12 cellular contexts compared by ENCODE assay signal in the genomic region with DNA sequence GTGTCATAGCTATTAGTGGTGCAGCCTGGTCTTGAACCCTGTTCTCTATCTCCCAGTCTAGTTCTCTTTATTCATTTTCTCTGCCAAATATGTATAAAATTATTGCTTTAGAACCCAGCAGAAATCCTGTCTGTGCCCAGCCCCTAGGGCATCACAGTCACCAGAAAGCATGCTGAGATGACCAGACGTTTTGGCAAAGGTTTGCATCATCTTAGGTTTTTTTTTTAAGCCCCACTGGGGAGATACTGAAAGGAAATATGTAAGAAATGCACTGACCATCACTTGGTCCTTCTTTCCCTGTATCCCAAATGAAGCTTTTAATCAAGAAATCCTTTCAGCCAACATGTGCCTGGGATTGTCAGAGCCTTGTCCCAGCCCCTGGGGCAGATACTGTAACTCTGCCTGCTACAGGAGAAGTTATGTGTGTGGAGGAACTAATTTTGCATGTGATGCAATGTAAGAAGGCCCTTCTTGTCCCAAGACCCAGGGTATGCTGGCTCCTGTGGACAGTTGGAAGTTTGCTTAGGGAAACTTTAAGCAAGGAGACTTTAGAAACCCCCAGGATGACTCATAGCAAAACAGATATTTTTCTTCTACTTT.
DNase-seq lines count a peak whose midpoint lies in the region; ATAC-seq and TF ChIP-seq lines count a peak whose summit lies in the region.
"Had no signal": no experiment of that assay in that cellular context is flagged by ENCODE, and none has a peak within 500 bp of the region (broad histone marks: within the 10 kb centered on the region; RNA-seq: fewer than 3 reads in every experiment).

No MANE protein-coding gene starts in this region.

- H3K27ac Mint-ChIP-seq in GM23338 = peak overlapping the region; percentile 38; the same call in 1 of the 2 replicates
- H3K27ac Mint-ChIP-seq: activated CD4-positive, alpha-beta T cell treated with anti-CD3 and anti-CD28 coated beads, Interleukin-2, amount 10 ng/mL, durations not matched to agents 7 days and 5 days; activated naive CD8-positive, alpha-beta T cell treated with anti-CD3 and anti-CD28 coated beads, Interleukin-2, amount 10 ng/mL, durations not matched to agents 7 days and 5 days had no signal

- H3F3A ChIP-seq in GM23338 (replicated peaks; ENCODE audit: low read depth) = 0 out of 2 replicates have a peak, but pooled peaks cover 6% of the 10 kb centered on the region

- H3K36me3 ChIP-seq in GM23338 (ENCODE audit: insufficient read depth) = no peaks in the 10 kb centered on the region
- no peaks in the 10 kb centered on the region for H3K36me3 ChIP-seq in breast epithelium
- no peaks in the 10 kb centered on the region for H3K36me3 ChIP-seq in tibial artery

- H3K36me3 Mint-ChIP-seq in GM23338 (ENCODE audit: low read depth) = no peaks in the 10 kb centered on the region

- no peaks in the 10 kb centered on the region for H4K20me1 ChIP-seq in GM23338 (replicated peaks; ENCODE audit: insufficient read depth)

- H3K4me1 ChIP-seq in GM23338 (ENCODE audit: insufficient read depth) (peaks cover 51% of the 10 kb centered on the region), breast epithelium (peaks cover 26 to 34% of the 10 kb centered on the region in 2 donors), tibial artery (peaks cover 9 to 89% (median 62%) of the 10 kb centered on the region in 4 donors)

- ATAC-seq in GM23338 = no peak
- ATAC-seq in HG03378 (IDR thresholded peaks at IDR 0.05; ENCODE audit: unreplicated experiment) = no peak

- H3K9me3 Mint-ChIP-seq in GM23338 = no peaks in the 10 kb centered on the region
- H3K9me3 Mint-ChIP-seq: activated CD4-positive, alpha-beta T cell treated with anti-CD3 and anti-CD28 coated beads, Interleukin-2, amount 10 ng/mL, durations not matched to agents 7 days and 5 days; activated naive CD8-positive, alpha-beta T cell treated with anti-CD3 and anti-CD28 coated beads, Interleukin-2, amount 10 ng/mL, durations not matched to agents 7 days and 5 days had no signal

- H3K9me2 ChIP-seq in GM23338 (ENCODE audit: insufficient read depth) = 0 out of 2 replicates have a peak, but pooled peaks cover 3% of the 10 kb centered on the region

- H3K27ac ChIP-seq in GM23338 (ENCODE audit: low read depth) (no peak overlapping the region), breast epithelium (peak overlapping the region; percentile 85 to 91), layer of hippocampus (ENCODE audit: low read depth, low read length) (peak overlapping the region; percentile 97), tibial artery (peak overlapping the region; percentile 88)

- H3K79me2 ChIP-seq in GM23338 (replicated peaks; ENCODE audit: insufficient read depth) = no peaks in the 10 kb centered on the region

- no peak for TF ChIP-seq CTCF in GM23338 (conservative IDR thresholded peaks at IDR 0.05; ENCODE audit: low read depth in 2 of 2)
- TF ChIP-seq CTCF in breast epithelium (IDR thresholded peaks at IDR 0.05) = no peak
- no peak for TF ChIP-seq CTCF in tibial artery (IDR thresholded peaks at IDR 0.05)
- no peak for TF ChIP-seq CTCF in GM13977 (IDR thresholded peaks at IDR 0.05; ENCODE audit: extremely low read depth, insufficient read depth, missing control alignments)

- H3K27me3 ChIP-seq in GM23338 (ENCODE audit: insufficient read depth) = no peaks in the 10 kb centered on the region
- no peaks in the 10 kb centered on the region for H3K27me3 ChIP-seq in breast epithelium
- no peaks in the 10 kb centered on the region for H3K27me3 ChIP-seq in layer of hippocampus (ENCODE audit: control insufficient read depth, insufficient read depth, low read length)
- no peaks in the 10 kb centered on the region for H3K27me3 ChIP-seq in tibial artery

- intact Hi-C loops in breast epithelium (cut with DNase I; ENCODE audit: low total_unique reads) (no loop called here), tibial artery (cut with DNase I; ENCODE audit: low total_unique reads) (no loop called here)

- no peak overlapping the region for H3K4me2 ChIP-seq in GM23338

- peaks cover 15% of the 10 kb centered on the region for H3K27me3 Mint-ChIP-seq in GM23338 (ENCODE audit: insufficient read depth, low read depth, poor library complexity)

- H3K4me3 ChIP-seq in GM23338 (no peak overlapping the region), breast epithelium (no peak overlapping the region), tibial artery (peak overlapping the region in 1 of 2 donors; percentile 49)

- no peak for TF ChIP-seq POLR2A in breast epithelium (IDR thresholded peaks at IDR 0.05)

- no peak overlapping the region for H3K4me3 Mint-ChIP-seq in GM23338
- H3K4me3 Mint-ChIP-seq: activated CD4-positive, alpha-beta T cell treated with anti-CD3 and anti-CD28 coated beads, Interleukin-2, amount 10 ng/mL, durations not matched to agents 7 days and 5 days had no signal

- no peak overlapping the region for H2AFZ ChIP-seq in GM23338

- in situ Hi-C loops in GM13977 (cut with MboI; ENCODE audit: low pct_unique_long_range_greater_than_20kb, low sequenced_read_pairs, unreplicated experiment) = no loop called here

- H3K9me3 ChIP-seq in breast epithelium (no peaks in the 10 kb centered on the region), tibial artery (no peaks in the 10 kb centered on the region)

- H3K4me1 Mint-ChIP-seq in GM23338 = peaks cover 69% of the 10 kb centered on the region

- no peak for DNase-seq in GM23338 (ENCODE audit: low spot score)
- no peak for DNase-seq in breast epithelium (ENCODE audit: low spot score in 2 of 2)
- peak; percentile 67 to 74 for DNase-seq in tibial artery
- DNase-seq in GM13977 (ENCODE audit: low spot score) = no peak
- no peak for DNase-seq in DMS53 treated with DMSO at 0.1 percent for 48 hours (lab: John Stamatoyannopoulos, UW; ENCODE audit: unreplicated experiment)
- DNase-seq: activated CD4-positive, alpha-beta T cell treated with anti-CD3 and anti-CD28 coated beads, Interleukin-2, amount 10 ng/mL, durations not matched to agents 7 days and 5 days; activated naive CD8-positive, alpha-beta T cell treated with anti-CD3 and anti-CD28 coated beads, Interleukin-2, amount 10 ng/mL, durations not matched to agents 7 days and 5 days; DND-41; NCI-H187; SIG-M5 had no signal

TF ChIP-seq in GM23338, 12 proteins besides CTCF, POLR2A, EP300 and RAD21 (continues in another document):
- TF ChIP-seq NANOG (IDR thresholded peaks at IDR 0.05; ENCODE audit: borderline replicate concordance) = no peak
- TF ChIP-seq JUNB (IDR thresholded peaks at IDR 0.05; ENCODE audit: unreplicated experiment) = no peak
- no peak for TF ChIP-seq EZH2 (IDR thresholded peaks at IDR 0.05; ENCODE audit: low read depth, unreplicated experiment)
- TF ChIP-seq, protein P1, sequence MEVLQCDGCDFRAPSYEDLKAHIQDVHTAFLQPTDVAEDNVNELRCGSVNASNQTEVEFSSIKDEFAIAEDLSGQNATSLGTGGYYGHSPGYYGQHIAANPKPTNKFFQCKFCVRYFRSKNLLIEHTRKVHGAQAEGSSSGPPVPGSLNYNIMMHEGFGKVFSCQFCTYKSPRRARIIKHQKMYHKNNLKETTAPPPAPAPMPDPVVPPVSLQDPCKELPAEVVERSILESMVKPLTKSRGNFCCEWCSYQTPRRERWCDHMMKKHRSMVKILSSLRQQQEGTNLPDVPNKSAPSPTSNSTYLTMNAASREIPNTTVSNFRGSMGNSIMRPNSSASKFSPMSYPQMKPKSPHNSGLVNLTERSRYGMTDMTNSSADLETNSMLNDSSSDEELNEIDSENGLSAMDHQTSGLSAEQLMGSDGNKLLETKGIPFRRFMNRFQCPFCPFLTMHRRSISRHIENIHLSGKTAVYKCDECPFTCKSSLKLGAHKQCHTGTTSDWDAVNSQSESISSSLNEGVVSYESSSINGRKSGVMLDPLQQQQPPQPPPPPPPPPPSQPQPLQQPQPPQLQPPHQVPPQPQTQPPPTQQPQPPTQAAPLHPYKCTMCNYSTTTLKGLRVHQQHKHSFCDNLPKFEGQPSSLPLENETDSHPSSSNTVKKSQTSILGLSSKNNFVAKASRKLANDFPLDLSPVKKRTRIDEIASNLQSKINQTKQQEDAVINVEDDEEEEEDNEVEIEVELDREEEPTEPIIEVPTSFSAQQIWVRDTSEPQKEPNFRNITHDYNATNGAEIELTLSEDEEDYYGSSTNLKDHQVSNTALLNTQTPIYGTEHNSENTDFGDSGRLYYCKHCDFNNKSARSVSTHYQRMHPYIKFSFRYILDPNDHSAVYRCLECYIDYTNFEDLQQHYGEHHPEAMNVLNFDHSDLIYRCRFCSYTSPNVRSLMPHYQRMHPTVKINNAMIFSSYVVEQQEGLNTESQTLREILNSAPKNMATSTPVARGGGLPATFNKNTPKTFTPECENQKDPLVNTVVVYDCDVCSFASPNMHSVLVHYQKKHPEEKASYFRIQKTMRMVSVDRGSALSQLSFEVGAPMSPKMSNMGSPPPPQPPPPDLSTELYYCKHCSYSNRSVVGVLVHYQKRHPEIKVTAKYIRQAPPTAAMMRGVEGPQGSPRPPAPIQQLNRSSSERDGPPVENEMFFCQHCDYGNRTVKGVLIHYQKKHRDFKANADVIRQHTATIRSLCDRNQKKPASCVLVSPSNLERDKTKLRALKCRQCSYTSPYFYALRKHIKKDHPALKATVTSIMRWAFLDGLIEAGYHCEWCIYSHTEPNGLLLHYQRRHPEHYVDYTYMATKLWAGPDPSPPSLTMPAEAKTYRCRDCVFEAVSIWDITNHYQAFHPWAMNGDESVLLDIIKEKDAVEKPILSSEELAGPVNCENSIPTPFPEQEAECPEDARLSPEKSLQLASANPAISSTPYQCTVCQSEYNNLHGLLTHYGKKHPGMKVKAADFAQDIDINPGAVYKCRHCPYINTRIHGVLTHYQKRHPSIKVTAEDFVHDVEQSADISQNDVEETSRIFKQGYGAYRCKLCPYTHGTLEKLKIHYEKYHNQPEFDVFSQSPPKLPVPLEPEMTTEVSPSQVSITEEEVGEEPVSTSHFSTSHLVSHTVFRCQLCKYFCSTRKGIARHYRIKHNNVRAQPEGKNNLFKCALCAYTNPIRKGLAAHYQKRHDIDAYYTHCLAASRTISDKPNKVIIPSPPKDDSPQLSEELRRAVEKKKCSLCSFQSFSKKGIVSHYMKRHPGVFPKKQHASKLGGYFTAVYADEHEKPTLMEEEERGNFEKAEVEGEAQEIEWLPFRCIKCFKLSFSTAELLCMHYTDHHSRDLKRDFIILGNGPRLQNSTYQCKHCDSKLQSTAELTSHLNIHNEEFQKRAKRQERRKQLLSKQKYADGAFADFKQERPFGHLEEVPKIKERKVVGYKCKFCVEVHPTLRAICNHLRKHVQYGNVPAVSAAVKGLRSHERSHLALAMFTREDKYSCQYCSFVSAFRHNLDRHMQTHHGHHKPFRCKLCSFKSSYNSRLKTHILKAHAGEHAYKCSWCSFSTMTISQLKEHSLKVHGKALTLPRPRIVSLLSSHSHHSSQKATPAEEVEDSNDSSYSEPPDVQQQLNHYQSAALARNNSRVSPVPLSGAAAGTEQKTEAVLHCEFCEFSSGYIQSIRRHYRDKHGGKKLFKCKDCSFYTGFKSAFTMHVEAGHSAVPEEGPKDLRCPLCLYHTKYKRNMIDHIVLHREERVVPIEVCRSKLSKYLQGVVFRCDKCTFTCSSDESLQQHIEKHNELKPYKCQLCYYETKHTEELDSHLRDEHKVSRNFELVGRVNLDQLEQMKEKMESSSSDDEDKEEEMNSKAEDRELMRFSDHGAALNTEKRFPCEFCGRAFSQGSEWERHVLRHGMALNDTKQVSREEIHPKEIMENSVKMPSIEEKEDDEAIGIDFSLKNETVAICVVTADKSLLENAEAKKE (CRISPR knock-in tag; IDR thresholded peaks at IDR 0.05) = no peak
- TF ChIP-seq ZNF114 (CRISPR knock-in tag; IDR thresholded peaks at IDR 0.05) = no peak

Comparison
In these comparisons a context has a peak if more than half of its experiments do, and no peak if none do; other contexts are left out.
1. DNase-seq: peak in tibial artery (2 of 2); none in GM23338 (single experiment), breast epithelium (0 of 2), GM13977 (single experiment) and DMS53 treated with DMSO at 0.1 percent for 48 hours (single experiment).